ENCODE assay signal across 8 cellular contexts in the genomic region with DNA sequence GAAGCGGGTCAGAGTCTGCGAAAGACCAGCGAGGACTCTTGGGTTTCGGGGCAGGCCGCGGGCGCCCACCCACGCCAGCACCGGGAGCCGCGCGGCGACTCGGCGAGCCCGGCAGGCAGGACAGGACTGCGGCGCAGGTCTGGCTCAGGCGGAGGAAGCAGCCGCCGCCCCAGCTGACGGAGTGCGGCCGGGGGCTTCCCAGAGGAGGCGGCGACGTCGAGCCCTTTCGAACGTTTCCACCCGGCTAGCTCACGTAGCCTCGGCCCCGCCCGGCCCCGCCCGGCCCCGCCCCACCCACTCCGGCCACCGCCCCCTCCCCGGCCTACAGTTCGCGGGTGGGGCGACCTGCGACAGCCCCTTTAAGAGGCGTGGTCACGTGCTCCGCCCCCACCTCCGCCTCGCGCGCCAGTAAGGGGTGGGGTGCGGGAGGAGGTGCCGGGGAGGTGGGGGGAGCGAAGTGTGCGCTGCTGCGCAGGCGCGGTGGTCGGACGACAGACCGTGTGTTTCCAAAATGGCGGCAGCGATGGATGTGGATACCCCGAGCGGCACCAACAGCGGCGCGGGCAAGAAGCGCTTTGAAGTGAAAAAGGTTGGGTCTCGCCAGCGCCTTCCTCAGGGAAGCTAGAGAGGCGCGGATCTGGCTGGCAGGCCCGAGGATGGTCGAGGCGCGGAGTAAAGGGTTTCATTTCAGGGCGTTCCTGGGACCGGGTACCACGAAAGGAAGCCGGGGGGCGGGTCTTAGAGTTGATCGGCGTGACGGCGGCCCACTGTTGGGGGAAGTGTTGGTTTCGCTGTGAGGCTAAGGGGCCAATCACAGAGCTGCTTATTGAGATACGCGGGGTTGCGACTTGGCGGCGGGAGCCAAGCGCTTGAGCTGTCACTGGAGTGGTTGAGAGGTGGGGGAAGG. TPM values are rescaled to one million over a fixed set of nuclear protein-coding genes. Genes with fewer than 3 reads are reported as not detected.
A peak's percentile ranks its signal among the peaks of the same experiment; 100 is the strongest.
DNase-seq lines count a peak whose midpoint lies in the region; ATAC-seq, FAIRE-seq and TF ChIP-seq lines count a peak whose summit lies in the region.

Gene RBX1, plus strand, starts transcription at position 491 of the 907 bp plus-strand sequence. Its CDS starts 21 bp downstream, at position 512.

- TF ChIP-seq POLR2A in esophagus squamous epithelium (IDR thresholded peaks at IDR 0.05) = peak in 3 of 4 donors; percentile 63 to 92 (median 91)

- WGBS in esophagus squamous epithelium, 2 donors = 0 to 1% methylated on average over 25 to 31 of the region's 94 CpGs

- no peaks in the 10 kb centered on the region for H3K9me3 ChIP-seq in KOPT-K1 (ENCODE audit: insufficient read depth, low read length, poor library complexity, severe bottlenecking)
- no peaks in the 10 kb centered on the region for H3K9me3 ChIP-seq in esophagus squamous epithelium

- DNase-seq in DMS79 (lab: John Stamatoyannopoulos, UW) (peak; percentile 83), RCC 7860 (ENCODE audit: low spot score) (peak; percentile 92), activated T-helper 1 cell treated with Interleukin-2 at 50 U/mL for 16 hours (ENCODE audit: low read depth) (peak; percentile 99), esophagus squamous epithelium (lab: John Stamatoyannopoulos, UW) (peak; percentile 94), myocyte (ENCODE audit: low read depth) (peak; percentile 99)
- peak; percentile 97 for DNase-seq in stimulated activated CD8-positive, alpha-beta memory T cell treated with anti-CD3 and anti-CD28 coated beads, Interleukin-7, amount 100 ng/mL, for 48 hours (ENCODE audit: extremely low read depth in 1 of 2, low read depth in 1 of 2)

- H3K36me3 ChIP-seq in KOPT-K1 (ENCODE audit: insufficient read depth, low read length) (peaks cover 32% of the 10 kb centered on the region), esophagus squamous epithelium (peaks cover 0 to 29% (median 9%) of the 10 kb centered on the region in 3 donors)

- H3K4me1 ChIP-seq in esophagus squamous epithelium = peaks cover 11 to 48% (median 16%) of the 10 kb centered on the region in 3 donors

- no peak for TF ChIP-seq CTCF in esophagus squamous epithelium (IDR thresholded peaks at IDR 0.05)

- intact Hi-C loops in esophagus squamous epithelium (cut with DNase I) = loop anchor here (5.0 kb wide), 1 partner anchor 141 kb away; the partner anchor contains the start of gene EP300

- H3K4me3 ChIP-seq in esophagus squamous epithelium = peak within 1 kb of the TSS; percentile 73 to 89 (median 86)

- FAIRE-seq in RCC 7860 (lab: Jason Lieb, UNC) = peak; percentile 79

- ATAC-seq in GM21786 (IDR thresholded peaks at IDR 0.05; ENCODE audit: unreplicated experiment) = peak; percentile 82

- no peaks in the 10 kb centered on the region for H3K27me3 ChIP-seq in esophagus squamous epithelium

- H3K27ac ChIP-seq in KOPT-K1 (ENCODE audit: low read depth, low read length, poor library complexity, severe bottlenecking) (peak within 1 kb of the TSS; percentile 90), esophagus squamous epithelium (peak within 1 kb of the TSS; percentile 91 to 99 (median 98))

RNA-seq across cellular contexts. Expression of gene RBX1, which starts in this region (rescaled TPM):
- total RNA-seq in esophagus squamous epithelium (10 to 100 TPM; 32.7 to 64.0 (median 52.4) TPM), myocyte (66.6 and 83.9 TPM in 2 replicates)
- polyA plus RNA-seq in myocyte (2012) = 95.1 TPM

Comparison
In these comparisons a context has a peak if more than half of its experiments do, and no peak if none do; other contexts are left out.
1. Peak in every context shown above with its lines: DNase-seq, ATAC-seq, H3K4me3 ChIP-seq and H3K27ac ChIP-seq.